1 cellular context compared by ENCODE assay signal in genomic region chr10:74150151-74151056, GRCh38.
A peak's percentile ranks its signal among the peaks of the same experiment; 100 is the strongest.
TF ChIP-seq lines count a peak whose summit lies in the region.

TSS of gene AP3M1 (minus strand) at chr10:74150828. CDS start at chr10:74138379, 12,449 bp downstream.

TF ChIP-seq in HepG2, 621 proteins besides CTCF, POLR2A, EP300 and RAD21 (continued from another document and continues in another):
- peak; percentile 73; the same call in 1 of the 2 replicates for TF ChIP-seq AKNA (CRISPR knock-in tag; IDR thresholded peaks at IDR 0.05; ENCODE audit: borderline replicate concordance)
- no peak for TF ChIP-seq RAD51 (IDR thresholded peaks at IDR 0.05; ENCODE audit: borderline replicate concordance)
- peak; percentile 38; the same call in 1 of the 2 replicates for TF ChIP-seq MIER3 (CRISPR knock-in tag; IDR thresholded peaks at IDR 0.05; ENCODE audit: borderline replicate concordance)
- peak; percentile 59 for TF ChIP-seq ZNF772 (CRISPR knock-in tag; IDR thresholded peaks at IDR 0.05)
- TF ChIP-seq HDAC6 (IDR thresholded peaks at IDR 0.05; ENCODE audit: low read depth, low read length): peak; percentile 97; the same call in 1 of the 2 replicates
- TF ChIP-seq ZFP91 (CRISPR knock-in tag; IDR thresholded peaks at IDR 0.05; ENCODE audit: borderline replicate concordance): no peak
- TF ChIP-seq PRDM15 (CRISPR knock-in tag; IDR thresholded peaks at IDR 0.05): peak; percentile 95
- TF ChIP-seq ZNF501 (CRISPR knock-in tag; IDR thresholded peaks at IDR 0.05): peak; percentile 86; the same call in 1 of the 2 replicates
- TF ChIP-seq PREB (CRISPR knock-in tag; IDR thresholded peaks at IDR 0.05): no peak
- peak; percentile 40; the same call in 1 of the 2 replicates for TF ChIP-seq EED (CRISPR knock-in tag; IDR thresholded peaks at IDR 0.05)
- TF ChIP-seq ZNF33B (CRISPR knock-in tag; IDR thresholded peaks at IDR 0.05): no peak
- TF ChIP-seq CREM (IDR thresholded peaks at IDR 0.05): peak; percentile 73
- TF ChIP-seq CREM (CRISPR knock-in tag; IDR thresholded peaks at IDR 0.05): no peak
- TF ChIP-seq MAZ (IDR thresholded peaks at IDR 0.05; ENCODE audit: borderline replicate concordance, low read depth, low read length): no peak; the same call in 1 of the 2 replicates
- TF ChIP-seq MAZ (CRISPR knock-in tag; IDR thresholded peaks at IDR 0.05; ENCODE audit: low read depth): 0 out of 2 replicates have a peak, but pooled peaks have one; percentile 11
- peak; percentile 79; the same call in 1 of the 2 replicates for TF ChIP-seq ELF4 (CRISPR knock-in tag; IDR thresholded peaks at IDR 0.05; ENCODE audit: borderline replicate concordance)
- TF ChIP-seq ZGPAT (CRISPR knock-in tag; IDR thresholded peaks at IDR 0.05): 0 out of 2 replicates have a peak, but pooled peaks have one; percentile 50
- TF ChIP-seq AKAP8 (CRISPR knock-in tag; IDR thresholded peaks at IDR 0.05): no peak
- 0 out of 2 replicates have a peak, but pooled peaks have one; percentile 31 for TF ChIP-seq ZSCAN12 (CRISPR knock-in tag; IDR thresholded peaks at IDR 0.05)
- peak; percentile 11; the same call in 1 of the 2 replicates for TF ChIP-seq KLF9 (CRISPR knock-in tag; IDR thresholded peaks at IDR 0.05; ENCODE audit: low read depth)
- TF ChIP-seq ZNF800 (CRISPR knock-in tag; IDR thresholded peaks at IDR 0.05): no peak
- TF ChIP-seq ZNF761 (CRISPR knock-in tag; conservative IDR thresholded peaks at IDR 0.05): no peak
- no peak for TF ChIP-seq TERF1 (CRISPR knock-in tag; IDR thresholded peaks at IDR 0.05)
- no peak for TF ChIP-seq TOE1 (CRISPR knock-in tag; IDR thresholded peaks at IDR 0.05)
- peak; percentile 69 for TF ChIP-seq PHF8 (CRISPR knock-in tag; IDR thresholded peaks at IDR 0.05)
- peak; percentile 69; the same call in 1 of the 2 replicates for TF ChIP-seq THAP11 (CRISPR knock-in tag; IDR thresholded peaks at IDR 0.05)
- TF ChIP-seq POLR2G (IDR thresholded peaks at IDR 0.05; ENCODE audit: low read depth, low read length): peak; percentile 57; the same call in 1 of the 2 replicates
- no peak for TF ChIP-seq THAP9 (CRISPR knock-in tag; IDR thresholded peaks at IDR 0.05; ENCODE audit: borderline replicate concordance)
- 0 out of 4 replicates have a peak, but pooled peaks of 1 of the 2 experiments have one; percentile 24 for TF ChIP-seq HMGXB4 (CRISPR knock-in tag; IDR thresholded peaks at IDR 0.05; ENCODE audit: borderline replicate concordance in 1 of 2, low read depth in 1 of 2)
- 0 out of 2 replicates have a peak, but pooled peaks have one; percentile 7 for TF ChIP-seq TFDP1 (CRISPR knock-in tag; IDR thresholded peaks at IDR 0.05; ENCODE audit: borderline replicate concordance)
- no peak for TF ChIP-seq NONO (IDR thresholded peaks at IDR 0.05)
- 0 out of 2 replicates have a peak, but pooled peaks have one; percentile 45 for TF ChIP-seq NONO (CRISPR knock-in tag; conservative IDR thresholded peaks at IDR 0.05)
- TF ChIP-seq TGIF2 (CRISPR knock-in tag; IDR thresholded peaks at IDR 0.05): 0 out of 2 replicates have a peak, but pooled peaks have one; percentile 39
